In the genomic region with DNA sequence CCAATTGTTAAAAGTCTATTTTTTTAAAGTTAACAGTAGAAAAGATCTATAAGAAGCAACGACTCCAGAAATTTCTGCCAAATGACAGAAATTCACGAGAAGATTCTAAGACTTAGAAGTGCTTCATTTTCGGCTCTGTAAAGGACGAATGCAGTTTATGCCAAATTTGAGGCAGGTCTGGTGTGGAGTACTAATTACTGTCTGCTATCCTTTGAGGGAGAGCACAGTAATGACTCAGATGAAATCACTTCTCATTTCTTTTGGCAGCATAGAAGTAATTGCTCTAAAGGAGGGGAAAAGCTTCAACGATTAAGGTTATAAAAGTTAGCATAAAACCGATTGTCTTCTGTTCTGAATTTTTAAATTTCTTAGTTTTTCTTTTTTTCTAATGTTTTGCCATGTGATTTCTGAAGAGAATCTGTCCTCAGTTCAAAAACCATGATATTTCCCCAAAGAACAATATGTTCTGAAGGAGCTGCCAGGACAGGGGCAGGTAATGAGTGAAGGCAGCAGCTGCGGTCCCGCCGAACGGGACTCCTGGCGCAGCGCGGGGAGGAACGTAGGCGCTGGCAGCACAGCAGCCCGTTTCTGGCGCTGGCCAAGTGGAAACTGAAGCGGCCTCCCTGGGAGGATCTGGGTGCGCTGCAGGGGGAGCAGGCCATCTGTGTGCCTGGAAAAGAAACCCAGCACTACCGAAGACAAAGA, we compare ENCODE assay signal across 8 cellular contexts. TPM values are rescaled to one million over a fixed set of nuclear protein-coding genes. Genes with fewer than 3 reads are reported as not detected.
A peak's percentile ranks its signal among the peaks of the same experiment; 100 is the strongest.
DNase-seq lines count a peak whose midpoint lies in the region; ATAC-seq and TF ChIP-seq lines count a peak whose summit lies in the region.

No MANE protein-coding gene starts in this region.

- H3K4me3 Mint-ChIP-seq in type B pancreatic cell, result peak overlapping the region; percentile 62

- peaks cover 27% of the 10 kb centered on the region for H3K4me1 Mint-ChIP-seq in type B pancreatic cell (ENCODE audit: unreplicated experiment)

- TF ChIP-seq CTCF in kidney epithelial cell (IDR thresholded peaks at IDR 0.05; ENCODE audit: insufficient read depth, low read length, poor library complexity, severe bottlenecking) (no peak), type B pancreatic cell (conservative IDR thresholded peaks at IDR 0.05) (no peak)

- H3K4me3 ChIP-seq in kidney epithelial cell (ENCODE audit: low read depth, low read length), result peak overlapping the region; percentile 20

- peak; percentile 14 for DNase-seq in stimulated activated CD4-positive, alpha-beta T cell treated with anti-CD3 and anti-CD28 coated beads, Interleukin-15, amount 100 ng/mL, for 24 hours
- DNase-seq in stimulated activated CD4-positive, alpha-beta T cell treated with anti-CD3 and anti-CD28 coated beads, Interleukin-12 subunit alpha, Interleukin-12 subunit beta, amount 100 ng/mL, for 4 hours, result no peak
- DNase-seq in astrocyte of the hippocampus (ENCODE audit: low read depth, low spot score), result peak; percentile 71
- DNase-seq in kidney epithelial cell (ENCODE audit: low read depth), result no peak
- no peak for DNase-seq in type B pancreatic cell (ENCODE audit: extremely low spot score, unreplicated experiment)
- no peak for DNase-seq in stimulated activated CD4-positive, alpha-beta T cell treated with anti-CD3 and anti-CD28 coated beads, Interleukin-4, amount 100 ng/mL, for 24 hours
- DNase-seq in dedifferentiated amniotic fluid mesenchymal stem cell (ENCODE audit: extremely low spot score), result no peak

- ATAC-seq in HG03135 (IDR thresholded peaks at IDR 0.05; ENCODE audit: unreplicated experiment), result no peak

- H3K9me3 Mint-ChIP-seq in type B pancreatic cell, result peaks cover 5% of the 10 kb centered on the region

- H3K36me3 ChIP-seq in kidney epithelial cell (ENCODE audit: control insufficient read depth, insufficient read depth, low read length), result no peaks in the 10 kb centered on the region

- H3K36me3 Mint-ChIP-seq in type B pancreatic cell, result no peaks in the 10 kb centered on the region

- peaks cover 60% of the 10 kb centered on the region for H3K27me3 Mint-ChIP-seq in type B pancreatic cell

- H3K27me3 ChIP-seq in kidney epithelial cell (ENCODE audit: control insufficient read depth, insufficient read depth, low read length), result peaks cover 9% of the 10 kb centered on the region

- no peak overlapping the region for H3K27ac Mint-ChIP-seq in type B pancreatic cell

RNA-seq across cellular contexts. Expression of gene G6PC2, which starts 11.5 kb away (rescaled TPM):
- not detected in 2 replicates for total RNA-seq in kidney epithelial cell
- total RNA-seq in type B pancreatic cell (ENCODE audit: low replicate concordance), result 2.1 and 2.8 TPM in 2 replicates

RNA-seq across cellular contexts. Expression of gene SPC25, which starts 22.4 kb away (rescaled TPM):
- total RNA-seq in kidney epithelial cell (1.8 and 2.0 TPM in 2 replicates), type B pancreatic cell (ENCODE audit: low replicate concordance) (8.2 and 25.2 TPM in 2 replicates)

Comparison
In these comparisons a context has a peak if more than half of its experiments do, and no peak if none do; other contexts are left out.
1. DNase-seq: peak in stimulated activated CD4-positive, alpha-beta T cell treated with anti-CD3 and anti-CD28 coated beads, Interleukin-15, amount 100 ng/mL, for 24 hours (single experiment) and astrocyte of the hippocampus (single experiment); none in stimulated activated CD4-positive, alpha-beta T cell treated with anti-CD3 and anti-CD28 coated beads, Interleukin-12 subunit alpha, Interleukin-12 subunit beta, amount 100 ng/mL, for 4 hours (single experiment), kidney epithelial cell (single experiment), type B pancreatic cell (single experiment), stimulated activated CD4-positive, alpha-beta T cell treated with anti-CD3 and anti-CD28 coated beads, Interleukin-4, amount 100 ng/mL, for 24 hours (single experiment) and dedifferentiated amniotic fluid mesenchymal stem cell (single experiment).